ENCODE assay signal across 1 cellular context in genomic region chr11:115524572-115524971, GRCh38.
TF ChIP-seq lines count a peak whose summit lies in the region.

No MANE protein-coding gene starts in this region.

TF ChIP-seq in HepG2, 621 proteins besides CTCF, POLR2A, EP300 and RAD21 (continued from another document):
- TF ChIP-seq ZBTB34 (CRISPR knock-in tag; IDR thresholded peaks at IDR 0.05), result no peak
- no peak for TF ChIP-seq ZNF432 (CRISPR knock-in tag; IDR thresholded peaks at IDR 0.05; ENCODE audit: borderline replicate concordance)
- no peak for TF ChIP-seq KAT2B (IDR thresholded peaks at IDR 0.05; ENCODE audit: borderline replicate concordance, low read depth, low read length)
- TF ChIP-seq ZNF354B (CRISPR knock-in tag; IDR thresholded peaks at IDR 0.05), result no peak
- no peak for TF ChIP-seq RELA (CRISPR knock-in tag; IDR thresholded peaks at IDR 0.05)
